21 cellular contexts compared by ENCODE assay signal in genomic region chr20:40009542-40009941, GRCh38.
A peak's percentile ranks its signal among the peaks of the same experiment; 100 is the strongest.
DNase-seq lines count a peak whose midpoint lies in the region; ATAC-seq and TF ChIP-seq lines count a peak whose summit lies in the region.
"Had no signal": no experiment of that assay in that cellular context is flagged by ENCODE, and none has a peak within 500 bp of the region (broad histone marks: within the 10 kb centered on the region; RNA-seq: fewer than 3 reads in every experiment).

No MANE protein-coding gene starts in this region.

- no peak overlapping the region for H3K27ac ChIP-seq in mammary epithelial cell (ENCODE audit: insufficient read depth, low read depth, low read length)
- H3K27ac ChIP-seq: 22Rv1, PC-9, SK-N-MC had no signal

- no peaks in the 10 kb centered on the region for H3K4me1 Mint-ChIP-seq in MCF 10A (ENCODE audit: insufficient read depth, unreplicated experiment)

- TF ChIP-seq CTCF in mammary epithelial cell (conservative IDR thresholded peaks at IDR 0.05 in 1 of 2, IDR thresholded peaks at IDR 0.05 in 1 of 2; ENCODE audit: extremely low read depth in 1 of 2, insufficient read depth in 1 of 2, low read depth in 1 of 2, low read length in 2 of 2): no peak
- TF ChIP-seq CTCF in MCF 10A (IDR thresholded peaks at IDR 0.05; ENCODE audit: unreplicated experiment): no peak
- TF ChIP-seq CTCF in BE2C (IDR thresholded peaks at IDR 0.05; ENCODE audit: low read depth, low read length): no peak

- H3K4me3 ChIP-seq in mammary epithelial cell (replicated peaks in 1 of 3; ENCODE audit: insufficient read depth in 1 of 3, low read depth in 2 of 3, low read length in 3 of 3) (no peak overlapping the region), BE2C (ENCODE audit: low read depth, low read length) (no peak overlapping the region)
- H3K4me3 ChIP-seq: HAP-1, PC-9, SK-N-MC had no signal

- no peaks in the 10 kb centered on the region for H3K27me3 Mint-ChIP-seq in MCF 10A (ENCODE audit: insufficient read depth, unreplicated experiment)
- H3K27me3 Mint-ChIP-seq: IgD-negative memory B cell had no signal

- no peaks in the 10 kb centered on the region for H3K79me2 ChIP-seq in mammary epithelial cell (ENCODE audit: insufficient read depth, low read length)

- in situ Hi-C loops in mammary epithelial cell (cut with MboI; ENCODE audit: low sequenced_read_pairs in 2 of 2): no loop called here

- intact Hi-C loops in mammary epithelial cell (cut with micrococcal nuclease): no loop called here
- intact Hi-C loops in MCF 10A (cut with micrococcal nuclease): no loop called here

- H3K36me3 ChIP-seq in mammary epithelial cell (ENCODE audit: insufficient read depth, low read length) (no peaks in the 10 kb centered on the region), BE2C (no peaks in the 10 kb centered on the region)
- H3K36me3 ChIP-seq: HAP-1 had no signal

- ATAC-seq in GM19452 (IDR thresholded peaks at IDR 0.05; ENCODE audit: unreplicated experiment): no peak

- no peaks in the 10 kb centered on the region for H3K9me3 ChIP-seq in mammary epithelial cell (replicated peaks; ENCODE audit: insufficient read depth, low read length)
- H3K9me3 ChIP-seq in BE2C: no peaks in the 10 kb centered on the region
- H3K9me3 ChIP-seq: HAP-1 had no signal

- H3K9ac ChIP-seq in mammary epithelial cell (ENCODE audit: insufficient read depth, low read length): no peak overlapping the region

- CTCF ChIA-PET in mammary epithelial cell (lab: Charles Lee; ENCODE audit: low non-redundant PET): no interaction called here
- CTCF ChIA-PET in MCF 10A (lab: Yijun Ruan, JAX): no interaction called here

- dilution Hi-C loops in mammary epithelial cell (cut with HindIII; ENCODE audit: low sequenced_read_pairs): no loop called here

- no peaks in the 10 kb centered on the region for H3K36me3 Mint-ChIP-seq in MCF 10A (ENCODE audit: insufficient read depth, unreplicated experiment)
- H3K36me3 Mint-ChIP-seq: IgD-negative memory B cell had no signal

- H3K9me3 Mint-ChIP-seq in MCF 10A (ENCODE audit: unreplicated experiment): peaks cover 7% of the 10 kb centered on the region
- H3K9me3 Mint-ChIP-seq: IgD-negative memory B cell had no signal

- H3K4me1 ChIP-seq in mammary epithelial cell (ENCODE audit: insufficient read depth, low read length): peaks cover 12% of the 10 kb centered on the region
- H3K4me1 ChIP-seq in BE2C: no peaks in the 10 kb centered on the region; the same call in 1 of the 2 replicates
- H3K4me1 ChIP-seq: HAP-1 had no signal

- no peaks in the 10 kb centered on the region for H4K20me1 ChIP-seq in mammary epithelial cell (ENCODE audit: insufficient read depth, low read length)

- H3K27ac Mint-ChIP-seq in MCF 10A (ENCODE audit: low read depth, unreplicated experiment): no peak overlapping the region
- H3K27ac Mint-ChIP-seq: IgD-negative memory B cell had no signal

- BruUV-seq in mammary epithelial cell (replicated peaks; lab: Mats Ljungman, UMichigan) (no TSS peak), MCF 10A (replicated peaks; lab: Mats Ljungman, UMichigan) (no TSS peak)

- H3K27me3 ChIP-seq in mammary epithelial cell (ENCODE audit: insufficient read depth, low read length): no peaks in the 10 kb centered on the region
- no peaks in the 10 kb centered on the region for H3K27me3 ChIP-seq in BE2C

- POLR2A ChIA-PET in MCF 10A (lab: Yijun Ruan, JAX): no interaction called here

- WGBS in mammary epithelial cell (ENCODE audit: low coverage, missing lambda C conversion rate): 47% methylated on average over 3 of the region's 3 CpGs

- H3K4me2 ChIP-seq in mammary epithelial cell (ENCODE audit: insufficient read depth, low read depth, low read length): no peak overlapping the region
- H3K4me2 ChIP-seq: PC-9 had no signal

- peak; percentile 45 for DNase-seq in mammary epithelial cell
- DNase-seq in MCF 10A (ENCODE audit: unreplicated experiment): no peak
- peak; percentile 39 for DNase-seq in amniotic stem cell (lab: John Stamatoyannopoulos, UW)
- DNase-seq in fibroblast of peridontal ligament (ENCODE audit: extremely low read depth): peak; percentile 2
- DNase-seq in stromal cell of bone marrow (ENCODE audit: low read depth): peak; percentile 24
- no peak for DNase-seq in BE2C
- DNase-seq in NCI-H82 treated with DMSO at 0.1 percent for 48 hours (lab: John Stamatoyannopoulos, UW; ENCODE audit: unreplicated experiment): no peak
- DNase-seq: C1 segment of cervical spinal cord, Kasumi-1, MV-4-11, NCI-H1417 treated with DMSO at 0.1 percent for 48 hours, NCI-H2029, NCI-H2171 treated with DMSO at 0.1 percent for 48 hours, NCI-H748 treated with DMSO at 0.1 percent for 48 hours, PC-9, Right ventricle myocardium superior had no signal

- H2AFZ ChIP-seq in mammary epithelial cell (ENCODE audit: low read depth, low read length): no peak overlapping the region
- H2AFZ ChIP-seq: PC-9 had no signal

- H3K4me3 Mint-ChIP-seq in MCF 10A (ENCODE audit: unreplicated experiment): no peak overlapping the region
- H3K4me3 Mint-ChIP-seq: IgD-negative memory B cell had no signal

Comparison
In these comparisons a context has a peak if more than half of its experiments do, and no peak if none do; other contexts are left out.
1. DNase-seq: peak in mammary epithelial cell (single experiment), amniotic stem cell (single experiment), fibroblast of peridontal ligament (single experiment) and stromal cell of bone marrow (single experiment); none in MCF 10A (single experiment), BE2C (single experiment) and NCI-H82 treated with DMSO at 0.1 percent for 48 hours (single experiment).